16 cellular contexts compared by ENCODE assay signal in genomic region chr11:77147036-77147315, GRCh38. TPM values are rescaled to one million over a fixed set of nuclear protein-coding genes. Genes with fewer than 3 reads are reported as not detected.
"Had no signal": no experiment of that assay in that cellular context is flagged by ENCODE, and none has a peak within 500 bp of the region (broad histone marks: within the 10 kb centered on the region; RNA-seq: fewer than 3 reads in every experiment).

No MANE protein-coding gene starts in this region.

- H3K4me3 Mint-ChIP-seq: activated CD4-positive, alpha-beta T cell treated with anti-CD3 and anti-CD28 coated beads, Interleukin-2, amount 10 ng/mL, durations not matched to agents 7 days and 5 days; activated naive CD8-positive, alpha-beta T cell treated with anti-CD3 and anti-CD28 coated beads, Interleukin-2, amount 10 ng/mL, durations not matched to agents 7 days and 5 days had no signal

- DNase-seq: activated B cell treated with CpG ODN at 0.5 μM for 24 hours; activated CD4-positive, alpha-beta T cell treated with anti-CD3 and anti-CD28 coated beads, Interleukin-2, amount 10 ng/mL, durations not matched to agents 7 days and 5 days; activated gamma-delta T cell; activated naive CD8-positive, alpha-beta T cell treated with anti-CD3 and anti-CD28 coated beads, Interleukin-2, amount 10 ng/mL, durations not matched to agents 7 days and 5 days; activated T-cell treated with anti-CD3 and anti-CD28 coated beads, Interleukin-2, amount 50 U/mL, for 4 hours; aorta; heart right ventricle; kidney glomerular epithelial cell; SK-N-SH; stimulated activated CD4-positive, alpha-beta T cell treated with anti-CD3 and anti-CD28 coated beads, Interleukin-15, amount 100 ng/mL, for 24 hours; stimulated activated CD4-positive, alpha-beta T cell treated with anti-CD3 and anti-CD28 coated beads, Interleukin-4, amount 100 ng/mL, for 24 hours had no signal

- FAIRE-seq: bronchial epithelial cell, frontal cortex had no signal

- H3K36me3 Mint-ChIP-seq: activated naive CD8-positive, alpha-beta T cell treated with anti-CD3 and anti-CD28 coated beads, Interleukin-2, amount 10 ng/mL, durations not matched to agents 7 days and 5 days had no signal

- H3K27ac Mint-ChIP-seq: activated B cell treated with CpG ODN at 0.5 μM for 24 hours; activated CD4-positive, alpha-beta T cell treated with anti-CD3 and anti-CD28 coated beads, Interleukin-2, amount 10 ng/mL, durations not matched to agents 7 days and 5 days; activated naive CD8-positive, alpha-beta T cell treated with anti-CD3 and anti-CD28 coated beads, Interleukin-2, amount 10 ng/mL, durations not matched to agents 7 days and 5 days had no signal

- H3K36me3 ChIP-seq: heart right ventricle, tibial nerve had no signal

- H3K9ac ChIP-seq: SK-N-SH had no signal

- H3K9me3 ChIP-seq: heart right ventricle, SK-N-SH, tibial nerve had no signal

- H3K9me3 Mint-ChIP-seq: activated B cell treated with CpG ODN at 0.5 μM for 24 hours; activated CD4-positive, alpha-beta T cell treated with anti-CD3 and anti-CD28 coated beads, Interleukin-2, amount 10 ng/mL, durations not matched to agents 7 days and 5 days; activated naive CD8-positive, alpha-beta T cell treated with anti-CD3 and anti-CD28 coated beads, Interleukin-2, amount 10 ng/mL, durations not matched to agents 7 days and 5 days; activated T-cell treated with anti-CD3 and anti-CD28 coated beads, Interleukin-2, amount 50 U/mL, for 4 hours had no signal

- H3K27ac ChIP-seq: heart right ventricle, tibial nerve had no signal

RNA-seq across cellular contexts. Expression of gene OMP, which starts 44.3 kb away (rescaled TPM):
- total RNA-seq: activated B cell treated with CpG ODN at 0.5 μM for 24 hours; activated CD4-positive, alpha-beta T cell treated with anti-CD3 and anti-CD28 coated beads, Interleukin-2, amount 10 ng/mL, durations not matched to agents 7 days and 5 days; activated naive CD8-positive, alpha-beta T cell treated with anti-CD3 and anti-CD28 coated beads, Interleukin-2, amount 10 ng/mL, durations not matched to agents 7 days and 5 days; activated T-cell treated with anti-CD3 and anti-CD28 coated beads, Interleukin-2, amount 50 U/mL, for 4 hours; bronchial epithelial cell; frontal cortex; T-helper 1 cell treated with Interleukin-12 subunit alpha and Interleukin-12 subunit beta and Interleukin-4 antibody, amounts not matched to agents 30 ng/mL and 1 ng/mL, for 36 hours had no signal
- polyA plus RNA-seq: aorta, fibroblast of lung, heart right ventricle had no signal
